In the genomic region with DNA sequence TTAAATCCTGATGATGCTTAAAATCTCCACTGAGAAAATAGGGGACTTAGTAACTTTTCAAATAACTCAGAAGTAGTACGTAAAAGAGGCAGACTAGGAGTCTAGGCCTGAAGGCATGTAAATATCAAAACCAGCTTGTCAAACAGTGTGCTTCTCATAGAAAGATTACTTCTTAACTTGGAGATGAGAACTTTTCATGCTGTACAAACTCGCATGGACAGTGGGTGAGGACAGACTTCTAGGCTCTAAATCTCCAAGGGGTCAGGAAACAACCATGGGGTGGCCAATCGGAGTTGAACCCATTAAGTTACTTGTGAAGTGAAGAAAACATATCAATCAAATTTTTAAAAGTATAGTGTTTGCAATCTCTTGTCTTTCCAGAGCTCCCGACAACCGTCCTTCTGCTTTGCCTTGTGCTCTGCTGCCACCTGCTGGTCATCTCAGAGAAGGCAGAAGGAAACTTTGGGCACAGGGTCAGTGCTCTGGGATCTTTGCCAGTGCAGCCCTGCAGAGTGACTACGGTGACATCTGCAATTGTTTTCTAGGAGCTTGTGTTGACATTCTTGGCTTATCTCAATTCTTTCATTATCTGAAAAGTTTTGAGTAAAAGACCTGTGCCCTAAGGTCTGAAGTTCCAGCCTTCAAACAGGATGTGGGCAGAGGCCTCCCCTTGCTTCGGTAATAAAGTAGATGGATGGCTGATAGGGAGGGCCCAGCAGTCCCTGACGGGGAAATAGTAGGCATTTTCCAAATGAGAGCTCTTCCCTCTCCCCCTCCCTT, we compare ENCODE assay signal across 1 cellular context.
TF ChIP-seq lines count a peak whose summit lies in the region.

No MANE protein-coding gene starts in this region.

TF ChIP-seq in HEK293, 187 proteins besides CTCF, POLR2A, EP300 and RAD21 (continued from another document):
- TF ChIP-seq, protein P1, sequence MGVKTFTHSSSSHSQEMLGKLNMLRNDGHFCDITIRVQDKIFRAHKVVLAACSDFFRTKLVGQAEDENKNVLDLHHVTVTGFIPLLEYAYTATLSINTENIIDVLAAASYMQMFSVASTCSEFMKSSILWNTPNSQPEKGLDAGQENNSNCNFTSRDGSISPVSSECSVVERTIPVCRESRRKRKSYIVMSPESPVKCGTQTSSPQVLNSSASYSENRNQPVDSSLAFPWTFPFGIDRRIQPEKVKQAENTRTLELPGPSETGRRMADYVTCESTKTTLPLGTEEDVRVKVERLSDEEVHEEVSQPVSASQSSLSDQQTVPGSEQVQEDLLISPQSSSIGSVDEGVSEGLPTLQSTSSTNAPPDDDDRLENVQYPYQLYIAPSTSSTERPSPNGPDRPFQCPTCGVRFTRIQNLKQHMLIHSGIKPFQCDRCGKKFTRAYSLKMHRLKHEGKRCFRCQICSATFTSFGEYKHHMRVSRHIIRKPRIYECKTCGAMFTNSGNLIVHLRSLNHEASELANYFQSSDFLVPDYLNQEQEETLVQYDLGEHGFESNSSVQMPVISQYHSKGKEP (tag by site-specific recombination; IDR thresholded peaks at IDR 0.05) = peak; percentile 82
- peak; percentile 90 for TF ChIP-seq ZBTB8A (tag by site-specific recombination; IDR thresholded peaks at IDR 0.05)
- TF ChIP-seq, protein P2, sequence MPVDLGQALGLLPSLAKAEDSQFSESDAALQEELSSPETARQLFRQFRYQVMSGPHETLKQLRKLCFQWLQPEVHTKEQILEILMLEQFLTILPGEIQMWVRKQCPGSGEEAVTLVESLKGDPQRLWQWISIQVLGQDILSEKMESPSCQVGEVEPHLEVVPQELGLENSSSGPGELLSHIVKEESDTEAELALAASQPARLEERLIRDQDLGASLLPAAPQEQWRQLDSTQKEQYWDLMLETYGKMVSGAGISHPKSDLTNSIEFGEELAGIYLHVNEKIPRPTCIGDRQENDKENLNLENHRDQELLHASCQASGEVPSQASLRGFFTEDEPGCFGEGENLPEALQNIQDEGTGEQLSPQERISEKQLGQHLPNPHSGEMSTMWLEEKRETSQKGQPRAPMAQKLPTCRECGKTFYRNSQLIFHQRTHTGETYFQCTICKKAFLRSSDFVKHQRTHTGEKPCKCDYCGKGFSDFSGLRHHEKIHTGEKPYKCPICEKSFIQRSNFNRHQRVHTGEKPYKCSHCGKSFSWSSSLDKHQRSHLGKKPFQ (tag by site-specific recombination; IDR thresholded peaks at IDR 0.05) = peak; percentile 39; the same call in 1 of the 2 replicates
- TF ChIP-seq ZNF324 (tag by site-specific recombination; IDR thresholded peaks at IDR 0.05) = 0 out of 2 replicates have a peak, but pooled peaks have one; percentile 64
- TF ChIP-seq ZNF561 (tag by site-specific recombination; IDR thresholded peaks at IDR 0.05; ENCODE audit: borderline replicate concordance) = peak; percentile 87; the same call in 1 of the 2 replicates
- TF ChIP-seq ZNF391 (tag by site-specific recombination; IDR thresholded peaks at IDR 0.05; ENCODE audit: borderline replicate concordance, low read depth) = peak; percentile 53; the same call in 1 of the 2 replicates
- TF ChIP-seq, protein P3, sequence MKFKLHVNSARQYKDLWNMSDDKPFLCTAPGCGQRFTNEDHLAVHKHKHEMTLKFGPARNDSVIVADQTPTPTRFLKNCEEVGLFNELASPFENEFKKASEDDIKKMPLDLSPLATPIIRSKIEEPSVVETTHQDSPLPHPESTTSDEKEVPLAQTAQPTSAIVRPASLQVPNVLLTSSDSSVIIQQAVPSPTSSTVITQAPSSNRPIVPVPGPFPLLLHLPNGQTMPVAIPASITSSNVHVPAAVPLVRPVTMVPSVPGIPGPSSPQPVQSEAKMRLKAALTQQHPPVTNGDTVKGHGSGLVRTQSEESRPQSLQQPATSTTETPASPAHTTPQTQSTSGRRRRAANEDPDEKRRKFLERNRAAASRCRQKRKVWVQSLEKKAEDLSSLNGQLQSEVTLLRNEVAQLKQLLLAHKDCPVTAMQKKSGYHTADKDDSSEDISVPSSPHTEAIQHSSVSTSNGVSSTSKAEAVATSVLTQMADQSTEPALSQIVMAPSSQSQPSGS (tag by site-specific recombination; IDR thresholded peaks at IDR 0.05; ENCODE audit: low read depth) = no peak
- TF ChIP-seq GLIS1 (tag by site-specific recombination; IDR thresholded peaks at IDR 0.05) = peak; percentile 43; the same call in 1 of the 2 replicates
- peak; percentile 97 for TF ChIP-seq ZNF654 (tag by site-specific recombination; IDR thresholded peaks at IDR 0.05; ENCODE audit: low read depth)
